In the genomic region with DNA sequence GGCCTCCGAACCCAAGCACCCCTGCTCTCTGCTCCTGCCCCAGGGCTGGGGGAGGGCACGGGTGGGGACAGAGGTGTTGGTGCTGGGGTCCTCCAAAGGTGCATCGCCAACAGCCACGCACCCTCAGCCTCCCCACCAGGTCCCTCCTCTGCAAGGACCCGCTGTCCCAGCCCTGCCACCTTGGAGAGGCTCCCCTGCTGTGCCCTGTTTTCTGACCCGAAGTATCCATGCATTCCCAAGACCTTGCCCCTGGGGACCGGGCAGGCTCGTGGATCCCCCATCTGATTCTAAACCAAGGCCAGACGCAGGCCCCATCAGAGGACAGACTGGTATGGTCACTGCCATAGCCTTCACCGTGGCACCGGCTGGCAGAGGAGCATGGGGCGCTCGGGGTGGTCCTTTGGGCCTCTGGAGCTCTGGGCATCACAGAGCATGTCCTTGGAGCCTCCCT, we compare ENCODE assay signal across 1 cellular context.
TF ChIP-seq lines count a peak whose summit lies in the region.

No MANE protein-coding gene starts in this region.

TF ChIP-seq in HepG2, 621 proteins besides CTCF, POLR2A, EP300 and RAD21:
- no peak for TF ChIP-seq NCOA1 (CRISPR knock-in tag; IDR thresholded peaks at IDR 0.05)
- TF ChIP-seq, protein P1, sequence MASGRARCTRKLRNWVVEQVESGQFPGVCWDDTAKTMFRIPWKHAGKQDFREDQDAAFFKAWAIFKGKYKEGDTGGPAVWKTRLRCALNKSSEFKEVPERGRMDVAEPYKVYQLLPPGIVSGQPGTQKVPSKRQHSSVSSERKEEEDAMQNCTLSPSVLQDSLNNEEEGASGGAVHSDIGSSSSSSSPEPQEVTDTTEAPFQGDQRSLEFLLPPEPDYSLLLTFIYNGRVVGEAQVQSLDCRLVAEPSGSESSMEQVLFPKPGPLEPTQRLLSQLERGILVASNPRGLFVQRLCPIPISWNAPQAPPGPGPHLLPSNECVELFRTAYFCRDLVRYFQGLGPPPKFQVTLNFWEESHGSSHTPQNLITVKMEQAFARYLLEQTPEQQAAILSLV (CRISPR knock-in tag; IDR thresholded peaks at IDR 0.05; ENCODE audit: borderline replicate concordance): no peak
- no peak for TF ChIP-seq PHF5A (CRISPR knock-in tag; IDR thresholded peaks at IDR 0.05; ENCODE audit: low read depth, unreplicated experiment)
- TF ChIP-seq CCAR2 (optimal IDR thresholded peaks at IDR 0.05; ENCODE audit: low read depth, low read length): no peak
- TF ChIP-seq MATR3 (CRISPR knock-in tag; IDR thresholded peaks at IDR 0.05): no peak
- TF ChIP-seq ARNT2 (CRISPR knock-in tag; IDR thresholded peaks at IDR 0.05; ENCODE audit: low read depth): no peak
- TF ChIP-seq, protein P2, sequence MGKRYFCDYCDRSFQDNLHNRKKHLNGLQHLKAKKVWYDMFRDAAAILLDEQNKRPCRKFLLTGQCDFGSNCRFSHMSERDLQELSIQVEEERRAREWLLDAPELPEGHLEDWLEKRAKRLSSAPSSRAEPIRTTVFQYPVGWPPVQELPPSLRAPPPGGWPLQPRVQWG (CRISPR knock-in tag; IDR thresholded peaks at IDR 0.05; ENCODE audit: borderline replicate concordance, low read depth): no peak
- TF ChIP-seq ZNF101 (CRISPR knock-in tag; IDR thresholded peaks at IDR 0.05; ENCODE audit: borderline replicate concordance, low read depth): no peak
- TF ChIP-seq JARID2 (CRISPR knock-in tag; IDR thresholded peaks at IDR 0.05; ENCODE audit: insufficient replicate concordance): no peak
- TF ChIP-seq, protein P3, sequence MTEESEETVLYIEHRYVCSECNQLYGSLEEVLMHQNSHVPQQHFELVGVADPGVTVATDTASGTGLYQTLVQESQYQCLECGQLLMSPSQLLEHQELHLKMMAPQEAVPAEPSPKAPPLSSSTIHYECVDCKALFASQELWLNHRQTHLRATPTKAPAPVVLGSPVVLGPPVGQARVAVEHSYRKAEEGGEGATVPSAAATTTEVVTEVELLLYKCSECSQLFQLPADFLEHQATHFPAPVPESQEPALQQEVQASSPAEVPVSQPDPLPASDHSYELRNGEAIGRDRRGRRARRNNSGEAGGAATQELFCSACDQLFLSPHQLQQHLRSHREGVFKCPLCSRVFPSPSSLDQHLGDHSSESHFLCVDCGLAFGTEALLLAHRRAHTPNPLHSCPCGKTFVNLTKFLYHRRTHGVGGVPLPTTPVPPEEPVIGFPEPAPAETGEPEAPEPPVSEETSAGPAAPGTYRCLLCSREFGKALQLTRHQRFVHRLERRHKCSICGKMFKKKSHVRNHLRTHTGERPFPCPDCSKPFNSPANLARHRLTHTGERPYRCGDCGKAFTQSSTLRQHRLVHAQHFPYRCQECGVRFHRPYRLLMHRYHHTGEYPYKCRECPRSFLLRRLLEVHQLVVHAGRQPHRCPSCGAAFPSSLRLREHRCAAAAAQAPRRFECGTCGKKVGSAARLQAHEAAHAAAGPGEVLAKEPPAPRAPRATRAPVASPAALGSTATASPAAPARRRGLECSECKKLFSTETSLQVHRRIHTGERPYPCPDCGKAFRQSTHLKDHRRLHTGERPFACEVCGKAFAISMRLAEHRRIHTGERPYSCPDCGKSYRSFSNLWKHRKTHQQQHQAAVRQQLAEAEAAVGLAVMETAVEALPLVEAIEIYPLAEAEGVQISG (CRISPR knock-in tag; IDR thresholded peaks at IDR 0.05): no peak
- no peak for TF ChIP-seq ZNF253 (CRISPR knock-in tag; IDR thresholded peaks at IDR 0.05; ENCODE audit: borderline replicate concordance)
- TF ChIP-seq REPIN1 (CRISPR knock-in tag; IDR thresholded peaks at IDR 0.05; ENCODE audit: borderline replicate concordance, low read depth): no peak
- TF ChIP-seq RAD51 (IDR thresholded peaks at IDR 0.05; ENCODE audit: borderline replicate concordance): no peak
- no peak for TF ChIP-seq ARNTL (CRISPR knock-in tag; IDR thresholded peaks at IDR 0.05)
- no peak for TF ChIP-seq ZNF367 (CRISPR knock-in tag; IDR thresholded peaks at IDR 0.05; ENCODE audit: borderline replicate concordance)
